ENCODE assay signal across 1 cellular context in the genomic region with DNA sequence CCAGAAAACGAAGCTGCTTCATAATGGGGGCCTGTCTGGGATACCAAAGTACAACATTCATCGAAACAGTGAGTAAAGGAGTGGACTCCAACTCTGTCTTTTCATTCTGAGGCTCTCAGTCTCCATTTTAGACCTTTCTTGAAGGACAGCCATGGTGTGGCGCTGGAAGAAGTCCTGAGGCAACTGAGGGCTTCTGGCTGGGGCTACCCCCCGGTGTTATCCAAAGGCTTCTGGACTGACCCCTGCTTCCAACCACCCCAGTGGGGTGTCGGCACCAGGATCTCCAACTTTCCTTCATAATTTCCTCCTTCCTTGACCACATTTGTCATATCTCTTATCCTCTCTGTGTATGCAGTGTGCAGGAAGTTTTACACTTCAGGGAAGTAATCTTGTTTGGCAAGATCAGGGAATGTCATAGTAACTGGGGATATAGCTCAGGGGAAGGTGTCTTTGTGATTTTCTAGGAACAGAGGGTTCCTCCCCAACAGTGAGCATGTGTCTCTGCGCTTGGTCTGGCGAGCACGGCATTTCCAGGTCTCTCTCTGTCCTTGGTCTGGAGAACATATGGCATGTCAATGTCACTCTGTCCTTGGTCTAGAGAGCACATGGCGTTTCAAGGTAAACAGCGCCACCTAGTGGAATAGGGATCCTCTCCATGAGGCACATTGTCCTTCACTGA.
A peak's percentile ranks its signal among the peaks of the same experiment; 100 is the strongest.
TF ChIP-seq lines count a peak whose summit lies in the region.

No MANE protein-coding gene starts in this region.

TF ChIP-seq in K562, 482 proteins besides CTCF, POLR2A, EP300 and RAD21 (continued from another document and continues in another):
- no peak for TF ChIP-seq HOXB6 (CRISPR knock-in tag; IDR thresholded peaks at IDR 0.05; ENCODE audit: borderline replicate concordance)
- peak in 1 of 3 experiments; percentile 60 for TF ChIP-seq YY1 (IDR thresholded peaks at IDR 0.05; ENCODE audit: borderline replicate concordance in 1 of 3, control insufficient read depth in 1 of 3, extremely low read depth in 1 of 3, insufficient read depth in 3 of 3, insufficient read length in 1 of 3, insufficient replicate concordance in 2 of 3, low read depth in 1 of 3, low read length in 2 of 3)
- no peak; the same call in 1 of the 2 replicates for TF ChIP-seq MEF2A (IDR thresholded peaks at IDR 0.05; ENCODE audit: control insufficient read depth, low read depth, low read length)
- TF ChIP-seq GATAD2A (IDR thresholded peaks at IDR 0.05), result no peak
- TF ChIP-seq POLR2G (IDR thresholded peaks at IDR 0.05; ENCODE audit: low read depth, low read length), result no peak
- no peak for TF ChIP-seq SRSF1 (IDR thresholded peaks at IDR 0.05; ENCODE audit: low read depth, low read length)
- no peak for TF ChIP-seq KAT7 (CRISPR knock-in tag; IDR thresholded peaks at IDR 0.05; ENCODE audit: borderline replicate concordance)
- TF ChIP-seq HSF4 (CRISPR knock-in tag; IDR thresholded peaks at IDR 0.05; ENCODE audit: borderline replicate concordance), result no peak
- TF ChIP-seq HNRNPUL1 (IDR thresholded peaks at IDR 0.05; ENCODE audit: low read length), result no peak
- TF ChIP-seq ZNF134 (CRISPR knock-in tag; conservative IDR thresholded peaks at IDR 0.05), result no peak
- TF ChIP-seq ADNP (tag; IDR thresholded peaks at IDR 0.05), result no peak
- TF ChIP-seq, protein P1, sequence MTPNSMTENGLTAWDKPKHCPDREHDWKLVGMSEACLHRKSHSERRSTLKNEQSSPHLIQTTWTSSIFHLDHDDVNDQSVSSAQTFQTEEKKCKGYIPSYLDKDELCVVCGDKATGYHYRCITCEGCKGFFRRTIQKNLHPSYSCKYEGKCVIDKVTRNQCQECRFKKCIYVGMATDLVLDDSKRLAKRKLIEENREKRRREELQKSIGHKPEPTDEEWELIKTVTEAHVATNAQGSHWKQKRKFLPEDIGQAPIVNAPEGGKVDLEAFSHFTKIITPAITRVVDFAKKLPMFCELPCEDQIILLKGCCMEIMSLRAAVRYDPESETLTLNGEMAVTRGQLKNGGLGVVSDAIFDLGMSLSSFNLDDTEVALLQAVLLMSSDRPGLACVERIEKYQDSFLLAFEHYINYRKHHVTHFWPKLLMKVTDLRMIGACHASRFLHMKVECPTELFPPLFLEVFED (CRISPR knock-in tag; conservative IDR thresholded peaks at IDR 0.05), result no peak
- TF ChIP-seq ZZZ3 (IDR thresholded peaks at IDR 0.05), result no peak
- TF ChIP-seq, protein P2, sequence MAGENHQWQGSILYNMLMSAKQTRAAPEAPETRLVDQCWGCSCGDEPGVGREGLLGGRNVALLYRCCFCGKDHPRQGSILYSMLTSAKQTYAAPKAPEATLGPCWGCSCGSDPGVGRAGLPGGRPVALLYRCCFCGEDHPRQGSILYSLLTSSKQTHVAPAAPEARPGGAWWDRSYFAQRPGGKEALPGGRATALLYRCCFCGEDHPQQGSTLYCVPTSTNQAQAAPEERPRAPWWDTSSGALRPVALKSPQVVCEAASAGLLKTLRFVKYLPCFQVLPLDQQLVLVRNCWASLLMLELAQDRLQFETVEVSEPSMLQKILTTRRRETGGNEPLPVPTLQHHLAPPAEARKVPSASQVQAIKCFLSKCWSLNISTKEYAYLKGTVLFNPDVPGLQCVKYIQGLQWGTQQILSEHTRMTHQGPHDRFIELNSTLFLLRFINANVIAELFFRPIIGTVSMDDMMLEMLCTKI (IDR thresholded peaks at IDR 0.05; ENCODE audit: partially characterized antibody), result no peak
- TF ChIP-seq CBX2 (IDR thresholded peaks at IDR 0.05; ENCODE audit: insufficient read depth, low read length, poor library complexity, severe bottlenecking), result no peak
- no peak for TF ChIP-seq RBM39 (optimal IDR thresholded peaks at IDR 0.05; ENCODE audit: low read depth, low read length)
- no peak for TF ChIP-seq KHSRP (IDR thresholded peaks at IDR 0.05)
- TF ChIP-seq NELFE (IDR thresholded peaks at IDR 0.05; ENCODE audit: insufficient read depth, insufficient read length), result no peak
- TF ChIP-seq KLF1 (tag; IDR thresholded peaks at IDR 0.05), result 0 out of 2 replicates have a peak, but pooled peaks have one; percentile 26
- no peak for TF ChIP-seq GABPA (tag; conservative IDR thresholded peaks at IDR 0.05; ENCODE audit: low read depth)
- no peak for TF ChIP-seq ETS2 (tag; IDR thresholded peaks at IDR 0.05; ENCODE audit: borderline replicate concordance, poor library complexity, severe bottlenecking)
- TF ChIP-seq FOXK2 (conservative IDR thresholded peaks at IDR 0.05 in 1 of 2, IDR thresholded peaks at IDR 0.05 in 1 of 2; ENCODE audit: low read depth in 2 of 2), result peak in 1 of 2 experiments; percentile 55; a peak in 1 of 4 replicates
- no peak for TF ChIP-seq ZC3H11A (IDR thresholded peaks at IDR 0.05; ENCODE audit: low read depth, low read length)
- TF ChIP-seq, protein P3, sequence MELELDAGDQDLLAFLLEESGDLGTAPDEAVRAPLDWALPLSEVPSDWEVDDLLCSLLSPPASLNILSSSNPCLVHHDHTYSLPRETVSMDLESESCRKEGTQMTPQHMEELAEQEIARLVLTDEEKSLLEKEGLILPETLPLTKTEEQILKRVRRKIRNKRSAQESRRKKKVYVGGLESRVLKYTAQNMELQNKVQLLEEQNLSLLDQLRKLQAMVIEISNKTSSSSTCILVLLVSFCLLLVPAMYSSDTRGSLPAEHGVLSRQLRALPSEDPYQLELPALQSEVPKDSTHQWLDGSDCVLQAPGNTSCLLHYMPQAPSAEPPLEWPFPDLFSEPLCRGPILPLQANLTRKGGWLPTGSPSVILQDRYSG (tag; conservative IDR thresholded peaks at IDR 0.05; ENCODE audit: low read depth), result peak; percentile 40; the same call in 1 of the 2 replicates
- 0 out of 2 replicates have a peak, but pooled peaks have one; percentile 30 for TF ChIP-seq BCOR (IDR thresholded peaks at IDR 0.05)
- TF ChIP-seq, protein P4, sequence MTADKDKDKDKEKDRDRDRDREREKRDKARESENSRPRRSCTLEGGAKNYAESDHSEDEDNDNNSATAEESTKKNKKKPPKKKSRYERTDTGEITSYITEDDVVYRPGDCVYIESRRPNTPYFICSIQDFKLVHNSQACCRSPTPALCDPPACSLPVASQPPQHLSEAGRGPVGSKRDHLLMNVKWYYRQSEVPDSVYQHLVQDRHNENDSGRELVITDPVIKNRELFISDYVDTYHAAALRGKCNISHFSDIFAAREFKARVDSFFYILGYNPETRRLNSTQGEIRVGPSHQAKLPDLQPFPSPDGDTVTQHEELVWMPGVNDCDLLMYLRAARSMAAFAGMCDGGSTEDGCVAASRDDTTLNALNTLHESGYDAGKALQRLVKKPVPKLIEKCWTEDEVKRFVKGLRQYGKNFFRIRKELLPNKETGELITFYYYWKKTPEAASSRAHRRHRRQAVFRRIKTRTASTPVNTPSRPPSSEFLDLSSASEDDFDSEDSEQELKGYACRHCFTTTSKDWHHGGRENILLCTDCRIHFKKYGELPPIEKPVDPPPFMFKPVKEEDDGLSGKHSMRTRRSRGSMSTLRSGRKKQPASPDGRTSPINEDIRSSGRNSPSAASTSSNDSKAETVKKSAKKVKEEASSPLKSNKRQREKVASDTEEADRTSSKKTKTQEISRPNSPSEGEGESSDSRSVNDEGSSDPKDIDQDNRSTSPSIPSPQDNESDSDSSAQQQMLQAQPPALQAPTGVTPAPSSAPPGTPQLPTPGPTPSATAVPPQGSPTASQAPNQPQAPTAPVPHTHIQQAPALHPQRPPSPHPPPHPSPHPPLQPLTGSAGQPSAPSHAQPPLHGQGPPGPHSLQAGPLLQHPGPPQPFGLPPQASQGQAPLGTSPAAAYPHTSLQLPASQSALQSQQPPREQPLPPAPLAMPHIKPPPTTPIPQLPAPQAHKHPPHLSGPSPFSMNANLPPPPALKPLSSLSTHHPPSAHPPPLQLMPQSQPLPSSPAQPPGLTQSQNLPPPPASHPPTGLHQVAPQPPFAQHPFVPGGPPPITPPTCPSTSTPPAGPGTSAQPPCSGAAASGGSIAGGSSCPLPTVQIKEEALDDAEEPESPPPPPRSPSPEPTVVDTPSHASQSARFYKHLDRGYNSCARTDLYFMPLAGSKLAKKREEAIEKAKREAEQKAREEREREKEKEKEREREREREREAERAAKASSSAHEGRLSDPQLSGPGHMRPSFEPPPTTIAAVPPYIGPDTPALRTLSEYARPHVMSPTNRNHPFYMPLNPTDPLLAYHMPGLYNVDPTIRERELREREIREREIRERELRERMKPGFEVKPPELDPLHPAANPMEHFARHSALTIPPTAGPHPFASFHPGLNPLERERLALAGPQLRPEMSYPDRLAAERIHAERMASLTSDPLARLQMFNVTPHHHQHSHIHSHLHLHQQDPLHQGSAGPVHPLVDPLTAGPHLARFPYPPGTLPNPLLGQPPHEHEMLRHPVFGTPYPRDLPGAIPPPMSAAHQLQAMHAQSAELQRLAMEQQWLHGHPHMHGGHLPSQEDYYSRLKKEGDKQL (CRISPR knock-in tag; IDR thresholded peaks at IDR 0.05; ENCODE audit: borderline replicate concordance), result no peak
- TF ChIP-seq, protein P5, sequence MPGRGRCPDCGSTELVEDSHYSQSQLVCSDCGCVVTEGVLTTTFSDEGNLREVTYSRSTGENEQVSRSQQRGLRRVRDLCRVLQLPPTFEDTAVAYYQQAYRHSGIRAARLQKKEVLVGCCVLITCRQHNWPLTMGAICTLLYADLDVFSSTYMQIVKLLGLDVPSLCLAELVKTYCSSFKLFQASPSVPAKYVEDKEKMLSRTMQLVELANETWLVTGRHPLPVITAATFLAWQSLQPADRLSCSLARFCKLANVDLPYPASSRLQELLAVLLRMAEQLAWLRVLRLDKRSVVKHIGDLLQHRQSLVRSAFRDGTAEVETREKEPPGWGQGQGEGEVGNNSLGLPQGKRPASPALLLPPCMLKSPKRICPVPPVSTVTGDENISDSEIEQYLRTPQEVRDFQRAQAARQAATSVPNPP (IDR thresholded peaks at IDR 0.05; ENCODE audit: borderline replicate concordance, insufficient read depth, insufficient read length), result no peak
- TF ChIP-seq ZFP30 (CRISPR knock-in tag; IDR thresholded peaks at IDR 0.05; ENCODE audit: borderline replicate concordance), result no peak
- no peak for TF ChIP-seq ATF1 (CRISPR knock-in tag; IDR thresholded peaks at IDR 0.05)
- peak; percentile 52 for TF ChIP-seq ATF1 (tag; IDR thresholded peaks at IDR 0.05)
- TF ChIP-seq, protein P6, sequence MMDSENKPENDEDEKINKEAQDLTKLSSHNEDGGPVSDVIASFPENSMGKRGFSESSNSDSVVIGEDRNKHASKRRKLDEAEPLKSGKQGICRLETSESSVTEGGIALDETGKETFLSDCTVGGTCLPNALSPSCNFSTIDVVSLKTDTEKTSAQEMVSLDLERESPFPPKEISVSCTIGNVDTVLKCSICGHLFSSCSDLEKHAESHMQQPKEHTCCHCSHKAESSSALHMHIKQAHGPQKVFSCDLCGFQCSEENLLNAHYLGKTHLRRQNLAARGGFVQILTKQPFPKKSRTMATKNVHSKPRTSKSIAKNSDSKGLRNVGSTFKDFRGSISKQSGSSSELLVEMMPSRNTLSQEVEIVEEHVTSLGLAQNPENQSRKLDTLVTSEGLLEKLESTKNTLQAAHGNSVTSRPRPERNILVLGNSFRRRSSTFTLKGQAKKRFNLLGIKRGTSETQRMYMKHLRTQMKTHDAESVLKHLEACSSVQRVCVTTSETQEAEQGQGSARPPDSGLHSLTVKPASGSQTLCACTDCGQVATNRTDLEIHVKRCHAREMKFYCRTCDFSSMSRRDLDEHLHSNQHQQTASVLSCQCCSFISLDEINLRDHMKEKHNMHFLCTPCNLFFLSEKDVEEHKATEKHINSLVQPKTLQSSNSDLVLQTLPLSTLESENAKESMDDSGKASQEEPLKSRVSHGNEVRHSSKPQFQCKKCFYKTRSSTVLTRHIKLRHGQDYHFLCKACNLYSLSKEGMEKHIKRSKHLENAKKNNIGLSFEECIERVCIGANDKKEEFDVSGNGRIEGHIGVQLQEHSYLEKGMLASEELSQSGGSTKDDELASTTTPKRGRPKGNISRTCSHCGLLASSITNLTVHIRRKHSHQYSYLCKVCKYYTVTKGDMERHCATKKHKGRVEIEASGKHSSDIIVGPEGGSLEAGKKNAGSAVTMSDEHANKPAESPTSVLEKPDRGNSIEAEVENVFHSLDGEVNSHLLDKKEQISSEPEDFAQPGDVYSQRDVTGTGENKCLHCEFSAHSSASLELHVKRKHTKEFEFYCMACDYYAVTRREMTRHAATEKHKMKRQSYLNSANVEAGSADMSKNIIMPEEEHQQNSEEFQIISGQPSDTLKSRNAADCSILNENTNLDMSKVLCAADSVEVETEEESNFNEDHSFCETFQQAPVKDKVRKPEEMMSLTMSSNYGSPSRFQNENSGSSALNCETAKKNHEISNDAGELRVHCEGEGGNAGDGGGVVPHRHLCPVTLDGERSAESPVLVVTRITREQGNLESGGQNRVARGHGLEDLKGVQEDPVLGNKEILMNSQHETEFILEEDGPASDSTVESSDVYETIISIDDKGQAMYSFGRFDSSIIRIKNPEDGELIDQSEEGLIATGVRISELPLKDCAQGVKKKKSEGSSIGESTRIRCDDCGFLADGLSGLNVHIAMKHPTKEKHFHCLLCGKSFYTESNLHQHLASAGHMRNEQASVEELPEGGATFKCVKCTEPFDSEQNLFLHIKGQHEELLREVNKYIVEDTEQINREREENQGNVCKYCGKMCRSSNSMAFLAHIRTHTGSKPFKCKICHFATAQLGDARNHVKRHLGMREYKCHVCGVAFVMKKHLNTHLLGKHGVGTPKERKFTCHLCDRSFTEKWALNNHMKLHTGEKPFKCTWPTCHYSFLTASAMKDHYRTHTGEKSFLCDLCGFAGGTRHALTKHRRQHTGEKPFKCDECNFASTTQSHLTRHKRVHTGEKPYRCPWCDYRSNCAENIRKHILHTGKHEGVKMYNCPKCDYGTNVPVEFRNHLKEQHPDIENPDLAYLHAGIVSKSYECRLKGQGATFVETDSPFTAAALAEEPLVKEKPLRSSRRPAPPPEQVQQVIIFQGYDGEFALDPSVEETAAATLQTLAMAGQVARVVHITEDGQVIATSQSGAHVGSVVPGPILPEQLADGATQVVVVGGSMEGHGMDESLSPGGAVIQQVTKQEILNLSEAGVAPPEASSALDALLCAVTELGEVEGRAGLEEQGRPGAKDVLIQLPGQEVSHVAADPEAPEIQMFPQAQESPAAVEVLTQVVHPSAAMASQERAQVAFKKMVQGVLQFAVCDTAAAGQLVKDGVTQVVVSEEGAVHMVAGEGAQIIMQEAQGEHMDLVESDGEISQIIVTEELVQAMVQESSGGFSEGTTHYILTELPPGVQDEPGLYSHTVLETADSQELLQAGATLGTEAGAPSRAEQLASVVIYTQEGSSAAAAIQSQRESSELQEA (IDR thresholded peaks at IDR 0.05; ENCODE audit: low read depth), result no peak
- no peak for TF ChIP-seq HMGN3 (IDR thresholded peaks at IDR 0.05; ENCODE audit: borderline replicate concordance, extremely low read depth, insufficient read length, low read depth, low read length)
- no peak for TF ChIP-seq PCBP2 (IDR thresholded peaks at IDR 0.05; ENCODE audit: low read depth, low read length, poor library complexity, severe bottlenecking)
- no peak for TF ChIP-seq ZBTB7A (IDR thresholded peaks at IDR 0.05; ENCODE audit: borderline replicate concordance, control insufficient read depth, low read depth, low read length)
- no peak for TF ChIP-seq SIRT6 (IDR thresholded peaks at IDR 0.05; ENCODE audit: low read depth, low read length)
